18 cellular contexts compared by ENCODE assay signal in genomic region chr2:120777787-120778186, GRCh38. TPM values are rescaled to one million over a fixed set of nuclear protein-coding genes. Genes with fewer than 3 reads are reported as not detected.
DNase-seq lines count a peak whose midpoint lies in the region; ATAC-seq, FAIRE-seq and TF ChIP-seq lines count a peak whose summit lies in the region.
"Had no signal": no experiment of that assay in that cellular context is flagged by ENCODE, and none has a peak within 500 bp of the region (broad histone marks: within the 10 kb centered on the region; RNA-seq: fewer than 3 reads in every experiment).

No MANE protein-coding gene starts in this region.

- no peak overlapping the region for H3K27ac Mint-ChIP-seq in activated CD4-positive, alpha-beta T cell treated with anti-CD3 and anti-CD28 coated beads for 36 hours
- H3K27ac Mint-ChIP-seq: CD4-positive, alpha-beta memory T cell had no signal

- H3K36me3 ChIP-seq in heart left ventricle (no peaks in the 10 kb centered on the region), left ventricle myocardium inferior (no peaks in the 10 kb centered on the region), IMR-90 (ENCODE audit: control insufficient read depth, insufficient read depth, low read length) (no peaks in the 10 kb centered on the region), H1 (ENCODE audit: control insufficient read depth in 2 of 4, insufficient read depth in 4 of 4, low read length in 3 of 4) (no peaks in the 10 kb centered on the region), osteoblast (ENCODE audit: insufficient read depth, low read length) (no peaks in the 10 kb centered on the region)
- H3K36me3 ChIP-seq: BE2C had no signal

- no peak overlapping the region for H3K4me3 ChIP-seq in heart left ventricle
- H3K4me3 ChIP-seq in left ventricle myocardium inferior, result no peak overlapping the region
- H3K4me3 ChIP-seq in IMR-90 (ENCODE audit: insufficient read depth, low read depth, low read length), result no peak overlapping the region
- no peak overlapping the region for H3K4me3 ChIP-seq in H1 (ENCODE audit: extremely low read depth in 1 of 4, insufficient read depth in 2 of 4, low read depth in 3 of 4, low read length in 4 of 4)
- no peak overlapping the region for H3K4me3 ChIP-seq in osteoblast (ENCODE audit: insufficient read depth, low read length)
- H3K4me3 ChIP-seq: GM12878, GM23248 had no signal

- BruUV-seq in IMR-90 (replicated peaks; lab: Mats Ljungman, UMichigan), result no TSS peak

- H4K20me1 ChIP-seq in IMR-90 (ENCODE audit: insufficient read depth, low read length) (peaks cover 89% of the 10 kb centered on the region), H1 (replicated peaks in 1 of 2; ENCODE audit: control insufficient read depth in 1 of 2, insufficient read depth in 2 of 2, low read length in 2 of 2) (peaks cover 18 to 43% of the 10 kb centered on the region in 2 experiments), osteoblast (ENCODE audit: insufficient read depth, low read length) (peaks cover 69% of the 10 kb centered on the region)

- in situ Hi-C loops in IMR-90 (cut with MboI; ENCODE audit: low sequenced_read_pairs), result no loop called here

- H3K9me3 Mint-ChIP-seq in activated CD4-positive, alpha-beta T cell treated with anti-CD3 and anti-CD28 coated beads for 36 hours (ENCODE audit: low read depth), result no peaks in the 10 kb centered on the region

- TF ChIP-seq RAD21 in IMR-90 (IDR thresholded peaks at IDR 0.05; ENCODE audit: low read length) (no peak), H1 (IDR thresholded peaks at IDR 0.05 in 1 of 2, conservative IDR thresholded peaks at IDR 0.05 in 1 of 2; ENCODE audit: low read depth in 2 of 2, low read length in 2 of 2) (no peak)

- ATAC-seq in heart left ventricle (no peak), IMR-90 (ENCODE audit: low read depth) (0 out of 2 replicates have a peak, but pooled peaks have one; percentile 2)
- ATAC-seq in activated CD4-positive, alpha-beta T cell treated with anti-CD3 and anti-CD28 coated beads for 36 hours, result no peak
- ATAC-seq: GM12878 had no signal

- H4K91ac ChIP-seq in IMR-90 (ENCODE audit: insufficient read depth, low read depth, low read length), result peak overlapping the region; percentile 62; the same call in 1 of the 2 replicates
- peak overlapping the region; percentile 22 for H4K91ac ChIP-seq in H1 (replicated peaks; ENCODE audit: insufficient read length, low read length)

- H3K4me1 Mint-ChIP-seq in activated CD4-positive, alpha-beta T cell treated with anti-CD3 and anti-CD28 coated beads for 36 hours, result no peaks in the 10 kb centered on the region
- H3K4me1 Mint-ChIP-seq: CD4-positive, alpha-beta memory T cell had no signal

- H3K23me2 ChIP-seq in H1 (ENCODE audit: low read depth, low read length), result no peaks in the 10 kb centered on the region; the same call in 1 of the 2 replicates

- peaks cover 11 to 97% of the 10 kb centered on the region in 2 experiments for H3K79me2 ChIP-seq in H1 (ENCODE audit: control insufficient read depth in 1 of 2, insufficient read depth in 2 of 2, low read length in 2 of 2)
- peaks cover 92% of the 10 kb centered on the region for H3K79me2 ChIP-seq in osteoblast (ENCODE audit: insufficient read depth, low read length)

- H3K14ac ChIP-seq in IMR-90 (replicated peaks; ENCODE audit: low read depth, low read length) (peak overlapping the region; percentile 85), H1 (ENCODE audit: insufficient read length) (no peak overlapping the region)

- H2AK9ac ChIP-seq in IMR-90 (replicated peaks; ENCODE audit: low read depth, low read length, poor library complexity), result peak overlapping the region; percentile 74

- peak overlapping the region; percentile 90 for H3K4ac ChIP-seq in IMR-90 (ENCODE audit: low read depth, low read length)
- no peak overlapping the region for H3K4ac ChIP-seq in H1 (replicated peaks; ENCODE audit: insufficient read length, low read depth, low read length)

- no peak for FAIRE-seq in H1 (lab: Jason Lieb, UNC)
- FAIRE-seq: GM12878, GM18507 had no signal

- CTCF ChIA-PET in IMR-90 (lab: Yijun Ruan, JAX) (no interaction called here), H1 (lab: Charles Lee; ENCODE audit: partially characterized antibody) (interaction anchor here (0.6 to 2.5 kb wide), 10 partner anchors 9 to 1076 kb away, joined by 3 to 7 read pairs (median 4); no protein-coding TSS in a partner anchor)
- CTCF ChIA-PET in activated CD4-positive, alpha-beta T cell treated with anti-CD3 and anti-CD28 coated beads for 36 hours (lab: Charles Lee), result no interaction called here

- DNase-seq in heart left ventricle (peak in 3 of 5 donors; percentile 6 to 48 (median 10)), left ventricle myocardium inferior (no peak), IMR-90 (no peak), H1 (ENCODE audit: low read depth in 1 of 2, low spot score in 2 of 2) (no peak), osteoblast (ENCODE audit: insufficient read length, low spot score, missing footprints) (no peak), NCI-H526 treated with DMSO at 0.1 percent for 48 hours (lab: John Stamatoyannopoulos, UW) (no peak), cortex of kidney (lab: John Stamatoyannopoulos, UW) (no peak)
- no peak for DNase-seq in activated CD4-positive, alpha-beta T cell treated with anti-CD3 and anti-CD28 coated beads for 36 hours
- DNase-seq: ACHN; BE2C; CD4-positive, alpha-beta memory T cell; DMS79; H7 had no signal

- H2BK20ac ChIP-seq in IMR-90 (ENCODE audit: low read depth, low read length) (0 out of 2 replicates have a peak overlapping the region, but pooled peaks have one; percentile 20), H1 (ENCODE audit: low read length) (no peak overlapping the region)

- H4K5ac ChIP-seq in IMR-90 (ENCODE audit: low read depth, low read length) (0 out of 2 replicates have a peak overlapping the region, but pooled peaks have one; percentile 5), H1 (ENCODE audit: insufficient read length, low read depth, low read length) (no peak overlapping the region)

- 83 to 97% (median 95%) methylated on average over 1 to 5 of the region's 5 CpGs for WGBS in heart left ventricle, 4 donors
- WGBS in IMR-90 (ENCODE audit: extremely low coverage in 2 of 2, insufficient read length in 1 of 2), 2 experiments, result no CpG with 5 or more reads among the region's 5 CpGs
- WGBS in H1 (ENCODE audit: extremely low coverage in 1 of 2, insufficient coverage in 1 of 2, insufficient read length in 1 of 2, insufficient replicate concordance in 2 of 2, low coverage in 1 of 2, low lambda C conversion rate in 2 of 2, missing lambda C conversion rate in 1 of 2), 2 experiments, result 89% methylated on average over 4 of the region's 5 CpGs; no CpG with 5 or more reads in 1 of the 2 experiments

- no peak overlapping the region for H3K27ac ChIP-seq in heart left ventricle
- H3K27ac ChIP-seq in left ventricle myocardium inferior (replicated peaks), result no peak overlapping the region
- 0 out of 2 replicates have a peak overlapping the region, but pooled peaks have one; percentile 10 for H3K27ac ChIP-seq in IMR-90 (ENCODE audit: insufficient read depth, low read length)
- no peak overlapping the region for H3K27ac ChIP-seq in H1 (ENCODE audit: low read depth, low read length)
- H3K27ac ChIP-seq in osteoblast (ENCODE audit: low read depth, low read length), result peak overlapping the region; percentile 36
- H3K27ac ChIP-seq: C4-2B, GM23248 had no signal

- H2BK15ac ChIP-seq in IMR-90 (ENCODE audit: low read depth, low read length), result peak overlapping the region; percentile 30; the same call in 1 of the 3 replicates
- H2BK15ac ChIP-seq in H1 (ENCODE audit: low read length), result peak overlapping the region; percentile 46; the same call in 1 of the 2 replicates

- H3K9ac ChIP-seq in IMR-90 (ENCODE audit: low read depth, low read length), result no peak overlapping the region
- no peak overlapping the region for H3K9ac ChIP-seq in H1 (replicated peaks in 1 of 4; ENCODE audit: extremely low read depth in 1 of 4, low read depth in 3 of 4, low read length in 3 of 4)
- H3K9ac ChIP-seq: GM23248 had no signal

- H3K4me3 Mint-ChIP-seq in activated CD4-positive, alpha-beta T cell treated with anti-CD3 and anti-CD28 coated beads for 36 hours, result no peak overlapping the region
- H3K4me3 Mint-ChIP-seq: CD4-positive, alpha-beta memory T cell had no signal

- H3K4me1 ChIP-seq in heart left ventricle (peaks cover 0 to 3% (median 0%) of the 10 kb centered on the region in 12 donors), left ventricle myocardium inferior (no peaks in the 10 kb centered on the region), IMR-90 (ENCODE audit: control insufficient read depth, insufficient read depth, low read length) (peaks cover 49% of the 10 kb centered on the region), H1 (replicated peaks in 1 of 4; ENCODE audit: control insufficient read depth in 3 of 4, insufficient read depth in 4 of 4, low read length in 3 of 4) (peaks cover 12 to 37% (median 19%) of the 10 kb centered on the region in 4 experiments), osteoblast (ENCODE audit: insufficient read depth, low read length) (peaks cover 27% of the 10 kb centered on the region)

- H3K27me3 ChIP-seq in heart left ventricle (peaks cover 0 to 7% (median 0%) of the 10 kb centered on the region in 9 donors), left ventricle myocardium inferior (ENCODE audit: low read depth) (peaks cover 64% of the 10 kb centered on the region), IMR-90 (ENCODE audit: control insufficient read depth, insufficient read depth, low read length) (no peaks in the 10 kb centered on the region), H1 (replicated peaks in 1 of 4; ENCODE audit: control insufficient read depth in 3 of 4, extremely low read depth in 1 of 4, insufficient read depth in 3 of 4, low read length in 3 of 4) (no peaks in the 10 kb centered on the region), osteoblast (ENCODE audit: insufficient read depth, low read length) (no peaks in the 10 kb centered on the region)
- H3K27me3 ChIP-seq: BE2C had no signal

- peak overlapping the region; percentile 72 for H3K23ac ChIP-seq in IMR-90 (ENCODE audit: low read depth, low read length)
- H3K23ac ChIP-seq in H1 (ENCODE audit: insufficient read length), result no peak overlapping the region

- no peaks in the 10 kb centered on the region for H3K9me3 ChIP-seq in heart left ventricle
- H3K9me3 ChIP-seq in left ventricle myocardium inferior (replicated peaks), result no peaks in the 10 kb centered on the region
- no peaks in the 10 kb centered on the region for H3K9me3 ChIP-seq in IMR-90 (ENCODE audit: control insufficient read depth, insufficient read depth, low read length)
- H3K9me3 ChIP-seq in H1 (ENCODE audit: insufficient read depth in 2 of 2, low read depth in 1 of 2, low read length in 1 of 2), result no peaks in the 10 kb centered on the region
- no peaks in the 10 kb centered on the region for H3K9me3 ChIP-seq in osteoblast (ENCODE audit: low read depth, low read length)
- H3K9me3 ChIP-seq: BE2C had no signal

- peaks cover 71% of the 10 kb centered on the region for H3K9me1 ChIP-seq in IMR-90 (ENCODE audit: insufficient read depth, low read length)

- peak overlapping the region; percentile 83; the same call in 1 of the 2 replicates for H2BK120ac ChIP-seq in IMR-90 (ENCODE audit: low read depth, low read length)
- H2BK120ac ChIP-seq in H1 (replicated peaks; ENCODE audit: low read depth, low read length), result no peak overlapping the region

- intact Hi-C loops in heart left ventricle (cut with DNase I) (no loop called here), left ventricle myocardium inferior (cut with micrococcal nuclease) (no loop called here), IMR-90 (cut with micrococcal nuclease) (loop anchor here (10.0 kb wide), 1 partner anchor 83 kb away; no protein-coding TSS in a partner anchor)
- intact Hi-C loops in activated CD4-positive, alpha-beta T cell treated with anti-CD3 and anti-CD28 coated beads for 36 hours (cut with DNase I, micrococcal nuclease), result no loop called here

- no peak overlapping the region for H3K56ac ChIP-seq in IMR-90 (ENCODE audit: extremely low read depth, insufficient read depth, low read length)
- H3K56ac ChIP-seq in H1 (replicated peaks; ENCODE audit: insufficient read length, low read depth, low read length), result no peak overlapping the region

- peaks cover 34 to 94% of the 10 kb centered on the region in 2 experiments for H3K79me1 ChIP-seq in IMR-90 (ENCODE audit: low read depth in 1 of 2, low read length in 2 of 2)
- peaks cover 35% of the 10 kb centered on the region for H3K79me1 ChIP-seq in H1 (ENCODE audit: low read depth, low read length)

- 0 out of 2 replicates have a peak overlapping the region, but pooled peaks have one; percentile 1 for H3K18ac ChIP-seq in IMR-90 (ENCODE audit: low read depth, low read length)
- no peak overlapping the region for H3K18ac ChIP-seq in H1 (ENCODE audit: extremely low read depth, low read length)

- POLR2A ChIA-PET in IMR-90 (lab: Charles Lee; ENCODE audit: unreplicated experiment) (interaction anchor here (1.1 kb wide), 1 partner anchor 12 kb away, joined by 4 read pairs; no protein-coding TSS in a partner anchor), H1 (lab: Charles Lee; ENCODE audit: partially characterized antibody) (interaction anchor here (1.0 to 3.5 kb wide), 6 partner anchors 9 to 39 kb away, joined by 3 to 8 read pairs (median 3); no protein-coding TSS in a partner anchor)
- POLR2A ChIA-PET in activated CD4-positive, alpha-beta T cell treated with anti-CD3 and anti-CD28 coated beads for 36 hours (lab: Charles Lee), result no interaction called here

- peak overlapping the region in 1 of 2 experiments; percentile 73; a peak in 2 of 4 replicates for H4K8ac ChIP-seq in IMR-90 (ENCODE audit: low read depth in 2 of 2, low read length in 2 of 2)
- H4K8ac ChIP-seq in H1 (ENCODE audit: extremely low read depth, insufficient read depth, low read length), result no peak overlapping the region

- peak overlapping the region; percentile 67 for H2AFZ ChIP-seq in IMR-90 (replicated peaks; ENCODE audit: low read length, poor library complexity)
- H2AFZ ChIP-seq in H1 (ENCODE audit: low read length), result no peak overlapping the region
- H2AFZ ChIP-seq in osteoblast (ENCODE audit: low read length), result no peak overlapping the region
- H2AFZ ChIP-seq: GM23248 had no signal

- peak overlapping the region; percentile 94 for H2AK5ac ChIP-seq in IMR-90 (ENCODE audit: low read depth, low read length)
- peak overlapping the region; percentile 41; the same call in 1 of the 2 replicates for H2AK5ac ChIP-seq in H1 (ENCODE audit: low read depth, low read length)

- TF ChIP-seq CTCF in heart left ventricle (IDR thresholded peaks at IDR 0.05) (no peak), left ventricle myocardium inferior (IDR thresholded peaks at IDR 0.05; ENCODE audit: borderline replicate concordance) (no peak), IMR-90 (conservative IDR thresholded peaks at IDR 0.05; ENCODE audit: low read depth, low read length) (no peak), H1 (IDR thresholded peaks at IDR 0.05; ENCODE audit: control extremely low read depth in 1 of 3, insufficient read depth in 1 of 3, low read depth in 1 of 3, low read length in 3 of 3) (no peak), osteoblast (IDR thresholded peaks at IDR 0.05; ENCODE audit: extremely low read depth, low read depth, low read length) (no peak)

- H2BK5ac ChIP-seq in IMR-90 (ENCODE audit: low read depth, low read length, poor library complexity, severe bottlenecking) (peak overlapping the region; percentile 66), H1 (ENCODE audit: low read depth, low read length) (0 out of 2 replicates have a peak overlapping the region, but pooled peaks have one; percentile 87)

- TF ChIP-seq POLR2A in heart left ventricle (IDR thresholded peaks at IDR 0.05) (no peak), IMR-90 (IDR thresholded peaks at IDR 0.05; ENCODE audit: low read depth, low read length) (no peak), H1 (IDR thresholded peaks at IDR 0.05; ENCODE audit: control extremely low read depth in 1 of 2, low read depth in 2 of 2, low read length in 2 of 2) (no peak)

- no peaks in the 10 kb centered on the region for H3K27me3 Mint-ChIP-seq in activated CD4-positive, alpha-beta T cell treated with anti-CD3 and anti-CD28 coated beads for 36 hours
- H3K27me3 Mint-ChIP-seq: CD4-positive, alpha-beta memory T cell had no signal

- H3K4me2 ChIP-seq in IMR-90 (ENCODE audit: low read depth, low read length) (no peak overlapping the region), H1 (ENCODE audit: insufficient read depth in 1 of 2, low read depth in 2 of 2, low read length in 2 of 2) (no peak overlapping the region), osteoblast (ENCODE audit: insufficient read depth, low read length) (no peak overlapping the region)

- TF ChIP-seq EP300 in H1 (IDR thresholded peaks at IDR 0.05; ENCODE audit: borderline replicate concordance in 1 of 2, low read depth in 2 of 2, low read length in 2 of 2), result no peak

- peak overlapping the region; percentile 60; the same call in 1 of the 2 replicates for H2BK12ac ChIP-seq in H1 (ENCODE audit: low read depth, low read length)

- H3K36me3 Mint-ChIP-seq in activated CD4-positive, alpha-beta T cell treated with anti-CD3 and anti-CD28 coated beads for 36 hours (ENCODE audit: low read depth), result no peaks in the 10 kb centered on the region
- H3K36me3 Mint-ChIP-seq: CD4-positive, alpha-beta memory T cell had no signal

- dilution Hi-C loops in IMR-90 (cut with HindIII; ENCODE audit: low sequenced_read_pairs, unreplicated experiment), result no loop called here

RNA-seq across cellular contexts. Expression of gene GLI2, which starts 42.1 kb away (rescaled TPM):
- total RNA-seq in heart left ventricle, result 1 to 10 TPM in 5 of 9 donors, under 1 TPM in 4; 0.67 to 4.1 (median 1.0) TPM
- polyA plus RNA-seq in heart left ventricle, result 1 to 10 TPM in 1 of 2 donors, under 1 TPM in 1; 0.30 to 1.4 TPM
- total RNA-seq in left ventricle myocardium inferior, result 2.4 TPM
- 3.8 and 4.7 TPM in 2 replicates for total RNA-seq in IMR-90 (2012; rRNA removed)
- polyA plus RNA-seq in IMR-90 (2012; rRNA removed), result 26.0 and 31.5 TPM in 2 replicates
- 7.6 and 16.7 TPM in 2 replicates for polyA plus RNA-seq in IMR-90 (2012; cell fraction: cytosol; rRNA removed)
- 57.0 and 124 TPM in 2 replicates for polyA plus RNA-seq in IMR-90 (2012; cell fraction: nucleus; rRNA removed; ENCODE audit: low replicate concordance)
- total RNA-seq in H1 (2021; fragmentation: NEBNext Ultra II Directional; extraction: Animal tissue kit (Norgen Biotek cat#: 25700)), result 46.9 and 49.8 TPM in 2 replicates
- polyA plus RNA-seq in H1 (2011; rRNA removed), result 18.4 and 28.8 TPM in 2 replicates
- 12.7 TPM for polyA plus RNA-seq in H1 (2011; cell fraction: cytosol; rRNA removed)
- polyA plus RNA-seq in H1 (2011; cell fraction: nucleus; rRNA removed), result 59.5 TPM
- 17.6 to 27.8 TPM (median 24.7 TPM) in 4 replicates for polyA plus RNA-seq in H1 (2012, experiment 1 of 2)
- 9.7 TPM for polyA plus RNA-seq in H1 (2012, experiment 2 of 2)
- 17.1 TPM for polyA plus RNA-seq in H1 (2013, experiment 1 of 2)
- 16.9 TPM for polyA plus RNA-seq in H1 (2013, experiment 2 of 2)
- polyA minus RNA-seq in H1 (2011; rRNA and poly(A)+ RNA removed), result 17.2 and 19.9 TPM in 2 replicates
- polyA minus RNA-seq in H1 (2011; cell fraction: cytosol; rRNA and poly(A)+ RNA removed), result 23.0 TPM
- 42.4 TPM for polyA minus RNA-seq in H1 (2011; cell fraction: nucleus; rRNA and poly(A)+ RNA removed)
- total RNA-seq in osteoblast, result 3.8 and 10.1 TPM in 2 replicates
- not detected for total RNA-seq in activated CD4-positive, alpha-beta T cell treated with anti-CD3 and anti-CD28 coated beads for 36 hours
- total RNA-seq: CD4-positive, alpha-beta memory T cell; G401; GM12878 had no signal
- polyA plus RNA-seq: CD4-positive, alpha-beta memory T cell had no signal

Comparison
In these comparisons a context has a peak if more than half of its experiments do, and no peak if none do; other contexts are left out.
1. DNase-seq: peak in heart left ventricle (3 of 5); none in left ventricle myocardium inferior (single experiment), IMR-90 (single experiment), H1 (0 of 2), osteoblast (single experiment), activated CD4-positive, alpha-beta T cell treated with anti-CD3 and anti-CD28 coated beads for 36 hours (single experiment), NCI-H526 treated with DMSO at 0.1 percent for 48 hours (single experiment) and cortex of kidney (single experiment).
2. H3K27ac ChIP-seq: peak in IMR-90 (single experiment) and osteoblast (single experiment); none in heart left ventricle (0 of 12), left ventricle myocardium inferior (single experiment) and H1 (single experiment).